Comparison of ENCODE assay signal across 11 cellular contexts in the genomic region with DNA sequence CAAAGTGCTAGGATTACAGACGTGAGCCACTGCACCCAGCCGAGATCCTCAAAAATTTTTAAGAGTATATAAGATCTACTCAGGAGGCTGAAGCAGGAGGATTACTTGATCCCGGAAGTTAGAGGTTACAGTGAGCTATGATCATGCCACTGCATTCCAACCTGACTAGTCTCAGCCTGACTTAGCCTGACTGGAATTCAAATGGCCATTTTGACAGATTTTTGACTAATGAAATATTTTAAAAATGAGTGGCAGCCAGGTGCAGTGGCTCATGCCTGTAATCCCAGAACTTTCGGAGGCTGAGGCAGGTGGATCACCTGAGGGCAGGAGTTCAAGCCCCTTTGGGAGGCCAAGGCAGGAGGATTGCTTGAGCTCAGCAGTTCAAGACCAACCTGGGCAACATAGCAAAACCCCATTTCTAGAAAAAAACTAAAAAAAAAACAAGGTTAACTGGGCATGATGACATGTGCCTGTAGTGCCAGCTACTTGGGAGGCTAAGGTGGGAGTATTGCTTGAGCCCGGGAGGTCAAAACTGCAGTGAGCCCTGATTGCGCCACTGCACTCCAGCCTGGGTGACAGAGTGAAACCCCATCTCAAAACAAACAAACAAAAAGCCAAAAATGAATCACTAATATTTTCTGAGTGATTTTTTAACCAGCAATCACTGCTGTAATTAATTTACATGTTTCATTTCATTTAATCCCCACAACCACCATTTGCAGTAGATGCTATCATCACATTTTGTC. TPM values are rescaled to one million over a fixed set of nuclear protein-coding genes. Genes with fewer than 3 reads are reported as not detected.
A peak's percentile ranks its signal among the peaks of the same experiment; 100 is the strongest.
DNase-seq lines count a peak whose midpoint lies in the region; ATAC-seq, FAIRE-seq and TF ChIP-seq lines count a peak whose summit lies in the region.
"Had no signal": no experiment of that assay in that cellular context is flagged by ENCODE, and none has a peak within 500 bp of the region (broad histone marks: within the 10 kb centered on the region; RNA-seq: fewer than 3 reads in every experiment).

No MANE protein-coding gene starts in this region.

- no peak for DNase-seq in natural killer cell
- DNase-seq in natural killer cell treated with Interleukin-12 subunit alpha and Interleukin-12 subunit beta and Interleukin-15 and Interleukin-18, amount 100 ng/mL, for 72 hours (ENCODE audit: low spot score): no peak
- peak; percentile 78 for DNase-seq in choroid plexus epithelial cell (ENCODE audit: low read depth)
- no peak for DNase-seq in memory B cell (ENCODE audit: low spot score in 2 of 2)
- DNase-seq in D341Med (ENCODE audit: low spot score): no peak
- DNase-seq in naive thymus-derived CD8-positive, alpha-beta T cell: no peak
- DNase-seq in activated T-cell treated with anti-CD3 and anti-CD28 coated beads, Interleukin-2, amount 50 U/mL, for 72 hours: no peak
- DNase-seq in pancreas: no peak

- FAIRE-seq in pancreas (lab: Jason Lieb, UNC): no peak
- FAIRE-seq: TTC549 had no signal

- H3K36me3 ChIP-seq in pancreas: peaks cover 0 to 13% (median 0%) of the 10 kb centered on the region in 3 donors

- TF ChIP-seq CTCF in natural killer cell (IDR thresholded peaks at IDR 0.05) (no peak), choroid plexus epithelial cell (conservative IDR thresholded peaks at IDR 0.05; ENCODE audit: low read depth, low read length) (no peak), pancreas (IDR thresholded peaks at IDR 0.05) (no peak)

- H3K27me3 ChIP-seq in pancreas: no peaks in the 10 kb centered on the region

- H3K27ac Mint-ChIP-seq in natural killer cell: peak overlapping the region; percentile 95 to 96
- H3K27ac Mint-ChIP-seq in natural killer cell treated with Interleukin-12 subunit alpha and Interleukin-12 subunit beta and Interleukin-15 and Interleukin-18, amount 100 ng/mL, for 72 hours: peak overlapping the region in 1 of 2 donors; percentile 26
- peak overlapping the region; percentile 55 for H3K27ac Mint-ChIP-seq in memory B cell
- H3K27ac Mint-ChIP-seq in naive thymus-derived CD8-positive, alpha-beta T cell: no peak overlapping the region
- H3K27ac Mint-ChIP-seq in activated T-cell treated with anti-CD3 and anti-CD28 coated beads, Interleukin-2, amount 50 U/mL, for 72 hours: no peak overlapping the region

- H3K4me3 Mint-ChIP-seq in natural killer cell: no peak overlapping the region
- H3K4me3 Mint-ChIP-seq in natural killer cell treated with Interleukin-12 subunit alpha and Interleukin-12 subunit beta and Interleukin-15 and Interleukin-18, amount 100 ng/mL, for 72 hours: no peak overlapping the region
- no peak overlapping the region for H3K4me3 Mint-ChIP-seq in memory B cell
- no peak overlapping the region for H3K4me3 Mint-ChIP-seq in naive thymus-derived CD8-positive, alpha-beta T cell
- H3K4me3 Mint-ChIP-seq in activated T-cell treated with anti-CD3 and anti-CD28 coated beads, Interleukin-2, amount 50 U/mL, for 72 hours: no peak overlapping the region

- 88 to 96% methylated on average over 6 of the region's 6 CpGs for WGBS in pancreas, 2 donors

- peaks cover 58 to 63% of the 10 kb centered on the region in 2 donors for H3K4me1 Mint-ChIP-seq in natural killer cell
- peaks cover 38 to 48% of the 10 kb centered on the region in 2 donors for H3K4me1 Mint-ChIP-seq in natural killer cell treated with Interleukin-12 subunit alpha and Interleukin-12 subunit beta and Interleukin-15 and Interleukin-18, amount 100 ng/mL, for 72 hours (ENCODE audit: low read depth in 2 of 2)
- peaks cover 26% of the 10 kb centered on the region for H3K4me1 Mint-ChIP-seq in memory B cell
- H3K4me1 Mint-ChIP-seq in naive thymus-derived CD8-positive, alpha-beta T cell: peaks cover 15 to 39% (median 31%) of the 10 kb centered on the region in 4 donors
- H3K4me1 Mint-ChIP-seq in activated T-cell treated with anti-CD3 and anti-CD28 coated beads, Interleukin-2, amount 50 U/mL, for 72 hours (ENCODE audit: low read depth): peaks cover 32% of the 10 kb centered on the region

- no peaks in the 10 kb centered on the region for H3K9me3 ChIP-seq in pancreas

- ATAC-seq in natural killer cell (no peak), memory B cell (ENCODE audit: low read depth) (no peak), pancreas (no peak)
- ATAC-seq in natural killer cell treated with Interleukin-12 subunit alpha and Interleukin-12 subunit beta and Interleukin-15 and Interleukin-18, amount 100 ng/mL, for 72 hours: no peak
- no peak for ATAC-seq in naive thymus-derived CD8-positive, alpha-beta T cell
- no peak for ATAC-seq in activated T-cell treated with anti-CD3 and anti-CD28 coated beads, Interleukin-2, amount 50 U/mL, for 72 hours (replicated peaks in 1 of 2)
- ATAC-seq: left ventricle myocardium superior had no signal

- H3K4me1 ChIP-seq in pancreas: no peaks in the 10 kb centered on the region

- H3K27ac ChIP-seq in pancreas: no peak overlapping the region
- H3K27ac ChIP-seq: KMS-11 had no signal

- intact Hi-C loops in natural killer cell (cut with micrococcal nuclease) (loop anchor here (10.0 kb wide), 1 partner anchor 297 kb away; the partner anchor contains the start of gene SLC36A1), pancreas (cut with DNase I) (loop anchor here in 2 of 3 donors (5.0 kb wide), 1 partner anchor 85 kb away; no protein-coding TSS in a partner anchor)

- H3K36me3 Mint-ChIP-seq in natural killer cell (peaks cover 8% of the 10 kb centered on the region), memory B cell (peaks cover 10% of the 10 kb centered on the region)
- H3K36me3 Mint-ChIP-seq in natural killer cell treated with Interleukin-12 subunit alpha and Interleukin-12 subunit beta and Interleukin-15 and Interleukin-18, amount 100 ng/mL, for 72 hours: peaks cover 17% of the 10 kb centered on the region
- peaks cover 0 to 57% (median 4%) of the 10 kb centered on the region in 3 donors for H3K36me3 Mint-ChIP-seq in naive thymus-derived CD8-positive, alpha-beta T cell
- H3K36me3 Mint-ChIP-seq in activated T-cell treated with anti-CD3 and anti-CD28 coated beads, Interleukin-2, amount 50 U/mL, for 72 hours (ENCODE audit: insufficient read depth in 2 of 2): peaks cover 5% of the 10 kb centered on the region in 2 donors

- no peaks in the 10 kb centered on the region for H3K9me3 Mint-ChIP-seq in natural killer cell
- H3K9me3 Mint-ChIP-seq in natural killer cell treated with Interleukin-12 subunit alpha and Interleukin-12 subunit beta and Interleukin-15 and Interleukin-18, amount 100 ng/mL, for 72 hours: no peaks in the 10 kb centered on the region
- H3K9me3 Mint-ChIP-seq in memory B cell: no peaks in the 10 kb centered on the region
- H3K9me3 Mint-ChIP-seq in naive thymus-derived CD8-positive, alpha-beta T cell: no peaks in the 10 kb centered on the region
- H3K9me3 Mint-ChIP-seq in activated T-cell treated with anti-CD3 and anti-CD28 coated beads, Interleukin-2, amount 50 U/mL, for 72 hours: no peaks in the 10 kb centered on the region

- H3K4me3 ChIP-seq in choroid plexus epithelial cell (ENCODE audit: low read depth, low read length): no peak overlapping the region
- H3K4me3 ChIP-seq in pancreas: no peak overlapping the region

- POLR2A ChIA-PET in naive thymus-derived CD8-positive, alpha-beta T cell (lab: Charles Lee): interaction anchor here (0.6 kb wide), 1 partner anchor 29 kb away, joined by 3 read pairs; no protein-coding TSS in a partner anchor

- H3K27me3 Mint-ChIP-seq in natural killer cell (ENCODE audit: low read depth in 2 of 2) (no peaks in the 10 kb centered on the region), memory B cell (no peaks in the 10 kb centered on the region)
- no peaks in the 10 kb centered on the region for H3K27me3 Mint-ChIP-seq in natural killer cell treated with Interleukin-12 subunit alpha and Interleukin-12 subunit beta and Interleukin-15 and Interleukin-18, amount 100 ng/mL, for 72 hours
- H3K27me3 Mint-ChIP-seq in naive thymus-derived CD8-positive, alpha-beta T cell: no peaks in the 10 kb centered on the region
- H3K27me3 Mint-ChIP-seq in activated T-cell treated with anti-CD3 and anti-CD28 coated beads, Interleukin-2, amount 50 U/mL, for 72 hours (ENCODE audit: low read depth): no peaks in the 10 kb centered on the region

RNA-seq across cellular contexts. Expression of gene ATOX1, which starts 16.6 kb away (rescaled TPM):
- total RNA-seq in natural killer cell (10 to 100 TPM; 41.5 to 46.4 (median 46.2) TPM), pancreas (10 to 100 TPM; 12.9 to 30.5 (median 18.6) TPM)
- total RNA-seq in natural killer cell treated with Interleukin-12 subunit alpha and Interleukin-12 subunit beta and Interleukin-15 and Interleukin-18, amount 100 ng/mL, for 72 hours: 10 to 100 TPM; 60.0 to 84.9 TPM
- 10 to 100 TPM; 26.8 to 32.7 TPM for total RNA-seq in naive thymus-derived CD8-positive, alpha-beta T cell
- polyA plus RNA-seq in naive thymus-derived CD8-positive, alpha-beta T cell: 10 to 100 TPM; 50.9 to 58.7 (median 58.0) TPM
- 10 to 100 TPM; 56.1 to 68.0 TPM for total RNA-seq in activated T-cell treated with anti-CD3 and anti-CD28 coated beads, Interleukin-2, amount 50 U/mL, for 72 hours
- 10 to 100 TPM; 49.9 to 63.2 TPM for polyA plus RNA-seq in pancreas

RNA-seq across cellular contexts. Expression of gene G3BP1, which starts 29.9 kb away (rescaled TPM):
- 100 to 1,000 TPM in 2 of 3 donors, 10 to 100 TPM in 1; 94.9 to 127 (median 121) TPM for total RNA-seq in natural killer cell
- 100 to 1,000 TPM; 237 to 290 TPM for total RNA-seq in natural killer cell treated with Interleukin-12 subunit alpha and Interleukin-12 subunit beta and Interleukin-15 and Interleukin-18, amount 100 ng/mL, for 72 hours
- 100 to 1,000 TPM; 179 to 188 TPM for total RNA-seq in naive thymus-derived CD8-positive, alpha-beta T cell
- polyA plus RNA-seq in naive thymus-derived CD8-positive, alpha-beta T cell: 100 to 1,000 TPM; 128 to 145 (median 145) TPM
- 100 to 1,000 TPM; 133 to 157 TPM for total RNA-seq in activated T-cell treated with anti-CD3 and anti-CD28 coated beads, Interleukin-2, amount 50 U/mL, for 72 hours
- 10 to 100 TPM; 43.3 to 94.8 (median 75.0) TPM for total RNA-seq in pancreas
- 10 to 100 TPM in 1 of 2 donors, 1 to 10 TPM in 1; 7.8 to 15.6 TPM for polyA plus RNA-seq in pancreas

RNA-seq across cellular contexts. Expression of gene SPARC, which starts 55.1 kb away (rescaled TPM):
- total RNA-seq in natural killer cell: 10 to 100 TPM in 2 of 3 donors, 1 to 10 TPM in 1; 3.2 to 48.5 (median 23.4) TPM
- total RNA-seq in natural killer cell treated with Interleukin-12 subunit alpha and Interleukin-12 subunit beta and Interleukin-15 and Interleukin-18, amount 100 ng/mL, for 72 hours: not detected
- not detected for total RNA-seq in naive thymus-derived CD8-positive, alpha-beta T cell
- polyA plus RNA-seq in naive thymus-derived CD8-positive, alpha-beta T cell: not detected
- not detected for total RNA-seq in activated T-cell treated with anti-CD3 and anti-CD28 coated beads, Interleukin-2, amount 50 U/mL, for 72 hours
- 100 to 1,000 TPM in 3 of 6 donors, 10 to 100 TPM in 3; 35.5 to 608 (median 86.6) TPM for total RNA-seq in pancreas
- polyA plus RNA-seq in pancreas: 10 to 100 TPM; 27.2 to 57.1 TPM

Comparison
In these comparisons a context has a peak if more than half of its experiments do, and no peak if none do; other contexts are left out.
1. H3K27ac Mint-ChIP-seq: peak in natural killer cell (2 of 2) and memory B cell (single experiment); none in naive thymus-derived CD8-positive, alpha-beta T cell (0 of 10) and activated T-cell treated with anti-CD3 and anti-CD28 coated beads, Interleukin-2, amount 50 U/mL, for 72 hours (single experiment).